14 cellular contexts compared by ENCODE assay signal in the genomic region with DNA sequence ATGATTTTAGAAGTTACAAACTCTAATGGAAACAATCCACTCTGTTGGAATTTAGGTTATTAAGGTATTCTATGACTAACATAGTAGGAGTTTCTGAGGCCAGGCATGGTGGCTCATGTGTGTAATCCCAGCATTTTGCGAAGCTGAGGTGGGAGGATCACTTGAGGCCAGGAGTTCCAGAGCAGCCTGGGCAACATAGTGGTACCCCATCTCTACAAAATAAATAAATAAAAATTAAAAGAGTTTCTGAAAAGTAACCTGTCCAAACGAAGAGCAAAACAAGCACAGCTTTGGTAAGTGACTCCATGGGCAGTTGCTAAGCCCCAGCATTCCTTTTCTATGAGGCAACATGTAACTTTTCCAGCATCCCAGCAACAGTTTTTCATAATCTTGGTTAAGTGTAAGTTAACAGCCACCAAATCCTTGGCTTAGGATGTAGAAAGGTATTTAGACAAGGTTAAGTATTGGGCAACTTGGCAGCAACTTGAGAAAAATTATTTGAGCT.
DNase-seq lines count a peak whose midpoint lies in the region; ATAC-seq and TF ChIP-seq lines count a peak whose summit lies in the region.
"Had no signal": no experiment of that assay in that cellular context is flagged by ENCODE, and none has a peak within 500 bp of the region (broad histone marks: within the 10 kb centered on the region; RNA-seq: fewer than 3 reads in every experiment).

No MANE protein-coding gene starts in this region.

- DNase-seq in A172 (ENCODE audit: low spot score) (peak; percentile 70), HS-5 (ENCODE audit: low read depth) (peak; percentile 47), breast epithelium (ENCODE audit: low spot score in 2 of 2) (no peak), kidney glomerular epithelial cell (lab: John Stamatoyannopoulos, UW) (peak; percentile 55), NCI-H2029 treated with DMSO at 0.1 percent for 48 hours (lab: John Stamatoyannopoulos, UW) (no peak), natural killer cell (no peak), OCI-M1 (lab: John Stamatoyannopoulos, UW) (no peak)
- DNase-seq in activated naive CD4-positive, alpha-beta T cell treated with anti-CD3 and anti-CD28 coated beads, Interleukin-2, amount 50 U/mL, for 16 hours, result no peak
- DNase-seq: 8988T; naive thymus-derived CD4-positive, alpha-beta T cell; NCI-H187; stimulated activated naive CD4-positive, alpha-beta T cell treated with Interleukin-2 at 50 U/mL for 16 hours had no signal

- H3K9me3 ChIP-seq in breast epithelium, result no peaks in the 10 kb centered on the region

- no peak overlapping the region for H3K4me3 ChIP-seq in breast epithelium

- H3K36me3 ChIP-seq in breast epithelium, result no peaks in the 10 kb centered on the region

- no peak overlapping the region for H3K4me3 Mint-ChIP-seq in natural killer cell
- H3K4me3 Mint-ChIP-seq: dendritic cell treated with granulocyte-macrophage colony-stimulating factor and Interleukin-4, amounts not matched to agents 40 ng/mL and 50 ng/mL, for 4 days; naive thymus-derived CD4-positive, alpha-beta T cell had no signal

- peak overlapping the region; percentile 82 to 90 for H3K27ac ChIP-seq in breast epithelium
- H3K27ac ChIP-seq: VCaP had no signal

- TF ChIP-seq CTCF in breast epithelium (IDR thresholded peaks at IDR 0.05) (no peak), natural killer cell (IDR thresholded peaks at IDR 0.05) (no peak)

- no peak overlapping the region for H3K27ac Mint-ChIP-seq in natural killer cell
- H3K27ac Mint-ChIP-seq: dendritic cell treated with granulocyte-macrophage colony-stimulating factor and Interleukin-4, amounts not matched to agents 40 ng/mL and 50 ng/mL, for 4 days; naive thymus-derived CD4-positive, alpha-beta T cell had no signal

- H3K4me1 Mint-ChIP-seq in natural killer cell, result no peaks in the 10 kb centered on the region

- no peaks in the 10 kb centered on the region for H3K36me3 Mint-ChIP-seq in natural killer cell
- H3K36me3 Mint-ChIP-seq: naive thymus-derived CD4-positive, alpha-beta T cell had no signal

- no peak for TF ChIP-seq POLR2A in breast epithelium (IDR thresholded peaks at IDR 0.05)

- intact Hi-C loops in breast epithelium (cut with DNase I; ENCODE audit: low total_unique reads) (no loop called here), natural killer cell (cut with micrococcal nuclease) (no loop called here)

- no peak for ATAC-seq in natural killer cell
- ATAC-seq: naive thymus-derived CD4-positive, alpha-beta T cell had no signal

- no peaks in the 10 kb centered on the region for H3K9me3 Mint-ChIP-seq in natural killer cell
- H3K9me3 Mint-ChIP-seq: dendritic cell treated with granulocyte-macrophage colony-stimulating factor and Interleukin-4, amounts not matched to agents 40 ng/mL and 50 ng/mL, for 4 days had no signal

- no peaks in the 10 kb centered on the region for H3K27me3 Mint-ChIP-seq in natural killer cell (ENCODE audit: low read depth in 2 of 2)
- H3K27me3 Mint-ChIP-seq: dendritic cell treated with granulocyte-macrophage colony-stimulating factor and Interleukin-4, amounts not matched to agents 40 ng/mL and 50 ng/mL, for 4 days had no signal

- H3K27me3 ChIP-seq in breast epithelium, result no peaks in the 10 kb centered on the region

- H3K4me1 ChIP-seq in breast epithelium, result no peaks in the 10 kb centered on the region

Comparison
In these comparisons a context has a peak if more than half of its experiments do, and no peak if none do; other contexts are left out.
1. DNase-seq: peak in A172 (single experiment), HS-5 (single experiment) and kidney glomerular epithelial cell (single experiment); none in breast epithelium (0 of 2), activated naive CD4-positive, alpha-beta T cell treated with anti-CD3 and anti-CD28 coated beads, Interleukin-2, amount 50 U/mL, for 16 hours (single experiment), NCI-H2029 treated with DMSO at 0.1 percent for 48 hours (single experiment), natural killer cell (single experiment) and OCI-M1 (single experiment).